ENCODE assay signal across 27 cellular contexts in genomic region chr2:237352279-237352845, GRCh38.
A peak's percentile ranks its signal among the peaks of the same experiment; 100 is the strongest.
DNase-seq lines count a peak whose midpoint lies in the region; FAIRE-seq and TF ChIP-seq lines count a peak whose summit lies in the region.
"Had no signal": no experiment of that assay in that cellular context is flagged by ENCODE, and none has a peak within 500 bp of the region (broad histone marks: within the 10 kb centered on the region; RNA-seq: fewer than 3 reads in every experiment).

No MANE protein-coding gene starts in this region.

- H3K79me2 ChIP-seq in parathyroid adenoma: no peaks in the 10 kb centered on the region

- no peak for DNase-seq in left ventricle myocardium inferior
- no peak for DNase-seq in cardiac septum (ENCODE audit: low spot score)
- peak; percentile 61 for DNase-seq in fibroblast of mammary gland (ENCODE audit: low read depth)
- DNase-seq in D721Med (ENCODE audit: insufficient read length, low spot score): no peak
- DNase-seq in stimulated activated CD4-positive, alpha-beta T cell treated with anti-CD3 and anti-CD28 coated beads, Interleukin-2, amount 100 ng/mL, for 48 hours: no peak
- DNase-seq in activated CD4-positive, alpha-beta T cell treated with anti-CD3 and anti-CD28 coated beads for 4 hours: no peak
- no peak for DNase-seq in NK-92 (lab: John Stamatoyannopoulos, UW; ENCODE audit: unreplicated experiment)
- DNase-seq: activated CD4-positive, CD25-positive, alpha-beta regulatory T cell treated with anti-CD3 and anti-CD28 coated beads, Interleukin-2, amount 50 U/mL, for 72 hours; activated CD8-positive, alpha-beta T cell treated with anti-CD3 and anti-CD28 coated beads for 36 hours; activated effector memory CD4-positive, alpha-beta T cell treated with Interleukin-2 at 50 U/mL for 16 hours; anterior cingulate cortex; BE2C; CD8-positive, alpha-beta memory T cell; DMS 273 treated with DMSO at 0.1 percent for 48 hours; left colon; mammary epithelial cell; NCI-H1048; NCI-H1694; NCI-H446; OCI-M1; T-helper 2 cell; upper lobe of right lung had no signal

- H3K36me3 ChIP-seq in left ventricle myocardium inferior: peaks cover 11% of the 10 kb centered on the region
- no peaks in the 10 kb centered on the region for H3K36me3 ChIP-seq in parathyroid adenoma (ENCODE audit: control insufficient read depth, insufficient read depth, low read length)
- H3K36me3 ChIP-seq: BE2C, prostate gland had no signal

- TF ChIP-seq CTCF in left ventricle myocardium inferior (IDR thresholded peaks at IDR 0.05; ENCODE audit: borderline replicate concordance) (no peak), fibroblast of mammary gland (conservative IDR thresholded peaks at IDR 0.05; ENCODE audit: control insufficient read depth, insufficient read depth, low read depth, low read length) (no peak), parathyroid adenoma (IDR thresholded peaks at IDR 0.05) (no peak), D721Med (IDR thresholded peaks at IDR 0.05; ENCODE audit: insufficient read depth, missing control alignments) (no peak)

- intact Hi-C loops in left ventricle myocardium inferior (cut with micrococcal nuclease) (no loop called here), cardiac septum (cut with DNase I) (no loop called here)

- H2AFZ ChIP-seq in parathyroid adenoma: no peak overlapping the region

- H3K27ac ChIP-seq in left ventricle myocardium inferior (replicated peaks) (peak overlapping the region; percentile 42), parathyroid adenoma (peak overlapping the region; percentile 29)
- H3K27ac ChIP-seq: upper lobe of right lung had no signal

- no peak for FAIRE-seq in D721Med (lab: Jason Lieb, UNC)
- FAIRE-seq: bronchial epithelial cell, GM12878, H1 had no signal

- H3K9me3 ChIP-seq in left ventricle myocardium inferior (replicated peaks) (no peaks in the 10 kb centered on the region), parathyroid adenoma (ENCODE audit: control insufficient read depth, low read length) (no peaks in the 10 kb centered on the region)
- H3K9me3 ChIP-seq: BE2C, prostate gland, upper lobe of right lung had no signal

- H3K4me2 ChIP-seq in parathyroid adenoma (ENCODE audit: low read length): no peak overlapping the region

- H3K4me3 ChIP-seq in left ventricle myocardium inferior (no peak overlapping the region), fibroblast of mammary gland (ENCODE audit: control insufficient read depth, low read depth, low read length) (no peak overlapping the region), parathyroid adenoma (ENCODE audit: low read depth, low read length) (no peak overlapping the region)
- H3K4me3 ChIP-seq: GM12878, prostate gland, upper lobe of right lung had no signal

- no peak overlapping the region for H3K9ac ChIP-seq in parathyroid adenoma

- peaks cover 2% of the 10 kb centered on the region for H3K4me1 ChIP-seq in left ventricle myocardium inferior
- peaks cover 20% of the 10 kb centered on the region for H3K4me1 ChIP-seq in parathyroid adenoma
- H3K4me1 ChIP-seq: BE2C, prostate gland had no signal

- peaks cover 41% of the 10 kb centered on the region for H3K27me3 ChIP-seq in left ventricle myocardium inferior (ENCODE audit: low read depth)
- no peaks in the 10 kb centered on the region for H3K27me3 ChIP-seq in parathyroid adenoma (ENCODE audit: control insufficient read depth, insufficient read depth, low read length)
- H3K27me3 ChIP-seq: BE2C had no signal
